27 cellular contexts compared by ENCODE assay signal in genomic region chr15:40296561-40297230, GRCh38. TPM values are rescaled to one million over a fixed set of nuclear protein-coding genes. Genes with fewer than 3 reads are reported as not detected.
DNase-seq lines count a peak whose midpoint lies in the region; ATAC-seq and TF ChIP-seq lines count a peak whose summit lies in the region.
"Had no signal": no experiment of that assay in that cellular context is flagged by ENCODE, and none has a peak within 500 bp of the region (broad histone marks: within the 10 kb centered on the region; RNA-seq: fewer than 3 reads in every experiment).

No MANE protein-coding gene starts in this region.

- no peaks in the 10 kb centered on the region for H3K9me2 ChIP-seq in PC-9 (ENCODE audit: insufficient read depth)

- no peak overlapping the region for H2AK5ac ChIP-seq in mesenchymal stem cell (ENCODE audit: low read length, severe bottlenecking)

- no peak for ATAC-seq in CD4-positive, CD25-positive, alpha-beta regulatory T cell (ENCODE audit: low read depth in 2 of 2)
- peak; percentile 4 for ATAC-seq in left ventricle myocardium superior
- no peak for ATAC-seq in GM18861 (IDR thresholded peaks at IDR 0.05; ENCODE audit: unreplicated experiment)
- no peak for ATAC-seq in GM21360 (IDR thresholded peaks at IDR 0.05; ENCODE audit: unreplicated experiment)
- ATAC-seq: GM12878 had no signal

- H3K79me1 ChIP-seq in mesenchymal stem cell (replicated peaks; ENCODE audit: low read length, poor library complexity, severe bottlenecking): no peaks in the 10 kb centered on the region

- H3K4me2 ChIP-seq in PC-9 (0 out of 2 replicates have a peak overlapping the region, but pooled peaks have one; percentile 16), mesenchymal stem cell (ENCODE audit: low read length, poor library complexity, severe bottlenecking) (no peak overlapping the region)

- no peak overlapping the region for H2BK15ac ChIP-seq in mesenchymal stem cell (ENCODE audit: low read depth, poor library complexity, severe bottlenecking)

- H3K9me3 ChIP-seq in CD4-positive, CD25-positive, alpha-beta regulatory T cell (ENCODE audit: control insufficient read depth in 2 of 2, low read length in 2 of 2): peaks cover 5% of the 10 kb centered on the region in 2 experiments
- no peaks in the 10 kb centered on the region for H3K9me3 ChIP-seq in PC-9 (ENCODE audit: insufficient read depth, low read depth)
- H3K9me3 ChIP-seq in mesenchymal stem cell (ENCODE audit: control insufficient read depth, low read length): peaks cover 11% of the 10 kb centered on the region
- H3K9me3 ChIP-seq: colonic mucosa, MG63, transverse colon had no signal

- intact Hi-C loops in PC-9 (cut with micrococcal nuclease; ENCODE audit: unreplicated experiment): no loop called here
- intact Hi-C loops in left ventricle myocardium superior (cut with micrococcal nuclease): no loop called here

- H2AFZ ChIP-seq in PC-9 (no peak overlapping the region), mesenchymal stem cell (ENCODE audit: low read depth, low read length) (no peak overlapping the region)

- no peaks in the 10 kb centered on the region for H3K27me3 ChIP-seq in CD4-positive, CD25-positive, alpha-beta regulatory T cell (ENCODE audit: control insufficient read depth, insufficient read depth, low read length)
- H3K27me3 ChIP-seq in PC-9 (ENCODE audit: insufficient read depth, low read depth) (no peaks in the 10 kb centered on the region), mesenchymal stem cell (ENCODE audit: control insufficient read depth in 1 of 2, insufficient read depth in 1 of 2, low read length in 2 of 2) (peaks cover 59 to 88% of the 10 kb centered on the region in 2 experiments)
- H3K27me3 ChIP-seq: colonic mucosa, MG63 had no signal

- H3K27ac Mint-ChIP-seq in CD4-positive, CD25-positive, alpha-beta regulatory T cell: peak overlapping the region in 2 of 3 donors; percentile 52 to 80
- H3K27ac Mint-ChIP-seq: activated naive CD8-positive, alpha-beta T cell treated with anti-CD3 and anti-CD28 coated beads for 36 hours; activated T-helper 1 cell treated with anti-CD3 and anti-CD28 coated beads, Interleukin-12 subunit alpha, Interleukin-12 subunit beta, Interleukin-2, Interleukin-4 antibody, amounts not matched to agents 30 ng/mL and 10 ng/mL and 1 ng/mL, durations not matched to agents 14 hours and 24 hours and 36 hours; CD4-positive, alpha-beta T cell; IgD-negative memory B cell; nephron progenitor cell; progenitor cell of endocrine pancreas had no signal

- H4K20me1 ChIP-seq in PC-9 (ENCODE audit: insufficient read depth): no peaks in the 10 kb centered on the region

- H2BK12ac ChIP-seq in mesenchymal stem cell (ENCODE audit: low read length in 2 of 2): no peak overlapping the region

- H3K14ac ChIP-seq in mesenchymal stem cell (ENCODE audit: low read length in 2 of 2): no peak overlapping the region

- H2BK5ac ChIP-seq in mesenchymal stem cell (ENCODE audit: low read depth, low read length, poor library complexity, severe bottlenecking): no peak overlapping the region

- no peak overlapping the region for H4K91ac ChIP-seq in mesenchymal stem cell (ENCODE audit: low read length)

- no peak overlapping the region for H3K4me3 ChIP-seq in CD4-positive, CD25-positive, alpha-beta regulatory T cell (ENCODE audit: low read depth, low read length)
- H3K4me3 ChIP-seq in PC-9 (no peak overlapping the region), mesenchymal stem cell (ENCODE audit: insufficient read depth in 1 of 2, low read depth in 1 of 2, low read length in 2 of 2) (no peak overlapping the region)
- H3K4me3 ChIP-seq: colonic mucosa, GM12878, MG63, transverse colon had no signal

- H3K9ac ChIP-seq in mesenchymal stem cell (ENCODE audit: low read length): no peak overlapping the region

- DNase-seq in CD4-positive, CD25-positive, alpha-beta regulatory T cell: no peak
- DNase-seq in PC-9 (no peak), left ventricle myocardium superior (no peak), mesenchymal stem cell (no peak)
- DNase-seq: activated naive CD8-positive, alpha-beta T cell treated with anti-CD3 and anti-CD28 coated beads for 36 hours; CD4-positive, alpha-beta T cell; colonic mucosa; GOT3; MG63; NCI-H146; NCI-H524; nephron progenitor cell; stimulated activated CD4-positive, alpha-beta T cell treated with anti-CD3 and anti-CD28 coated beads, Interleukin-2, amount 100 ng/mL, for 24 hours; stimulated activated naive CD4-positive, alpha-beta T cell treated with Interleukin-2 at 50 U/mL for 16 hours; T1000; transverse colon had no signal

- no peak overlapping the region for H3K27ac ChIP-seq in CD4-positive, CD25-positive, alpha-beta regulatory T cell (ENCODE audit: insufficient read depth, low read length, poor library complexity, severe bottlenecking)
- H3K27ac ChIP-seq in PC-9 (no peak overlapping the region), mesenchymal stem cell (ENCODE audit: low read length, poor library complexity, severe bottlenecking) (no peak overlapping the region)
- H3K27ac ChIP-seq: colonic mucosa, RWPE1, transverse colon had no signal

- H4K8ac ChIP-seq in mesenchymal stem cell (ENCODE audit: low read length): no peak overlapping the region

- H3F3A ChIP-seq in PC-9 (ENCODE audit: insufficient read depth, low read depth): no peaks in the 10 kb centered on the region

- peaks cover 49% of the 10 kb centered on the region for H3K36me3 Mint-ChIP-seq in CD4-positive, CD25-positive, alpha-beta regulatory T cell

- no peak overlapping the region for H3K18ac ChIP-seq in mesenchymal stem cell (ENCODE audit: low read depth in 1 of 2, low read length in 2 of 2)

- H3K23ac ChIP-seq in mesenchymal stem cell (ENCODE audit: low read length in 2 of 2): no peak overlapping the region

- no peak overlapping the region for H2BK120ac ChIP-seq in mesenchymal stem cell (ENCODE audit: low read depth, low read length)

- POLR2A ChIA-PET in PC-9 (lab: Charles Lee; ENCODE audit: unreplicated experiment): interaction anchor here (0.6 kb wide), 1 partner anchor 47 kb away, joined by 5 read pairs; no protein-coding TSS in a partner anchor

- H3K36me3 ChIP-seq in CD4-positive, CD25-positive, alpha-beta regulatory T cell (ENCODE audit: control insufficient read depth, insufficient read depth, low read length): peaks cover 74% of the 10 kb centered on the region
- H3K36me3 ChIP-seq in PC-9 (ENCODE audit: low read depth): no peaks in the 10 kb centered on the region
- no peaks in the 10 kb centered on the region for H3K36me3 ChIP-seq in mesenchymal stem cell (ENCODE audit: control insufficient read depth in 1 of 2, insufficient read depth in 2 of 2, low read depth in 1 of 2, low read length in 2 of 2)
- H3K36me3 ChIP-seq: colonic mucosa, MG63, transverse colon had no signal

- no peaks in the 10 kb centered on the region for H3K79me2 ChIP-seq in PC-9 (ENCODE audit: low read depth)

- H3K27me3 Mint-ChIP-seq in CD4-positive, CD25-positive, alpha-beta regulatory T cell: no peaks in the 10 kb centered on the region
- H3K27me3 Mint-ChIP-seq: activated naive CD8-positive, alpha-beta T cell treated with anti-CD3 and anti-CD28 coated beads for 36 hours; CD4-positive, alpha-beta T cell; IgD-negative memory B cell had no signal

- 71% methylated on average over 5 of the region's 5 CpGs for WGBS in mesenchymal stem cell

- no peak overlapping the region for H3K4ac ChIP-seq in mesenchymal stem cell (ENCODE audit: low read depth in 1 of 2, low read length in 2 of 2)

- no peak overlapping the region for H3K4me3 Mint-ChIP-seq in CD4-positive, CD25-positive, alpha-beta regulatory T cell
- H3K4me3 Mint-ChIP-seq: activated naive CD8-positive, alpha-beta T cell treated with anti-CD3 and anti-CD28 coated beads for 36 hours; activated T-helper 1 cell treated with anti-CD3 and anti-CD28 coated beads, Interleukin-12 subunit alpha, Interleukin-12 subunit beta, Interleukin-2, Interleukin-4 antibody, amounts not matched to agents 30 ng/mL and 10 ng/mL and 1 ng/mL, durations not matched to agents 14 hours and 24 hours and 36 hours; CD4-positive, alpha-beta T cell; nephron progenitor cell had no signal

- no TSS peak for BruUV-seq in PC-9 (replicated peaks; lab: Mats Ljungman, UMichigan)

- peaks cover 0 to 11% (median 0%) of the 10 kb centered on the region in 7 donors for H3K9me3 Mint-ChIP-seq in CD4-positive, CD25-positive, alpha-beta regulatory T cell
- H3K9me3 Mint-ChIP-seq: CD4-positive, alpha-beta T cell had no signal

- CTCF ChIA-PET in PC-9 (lab: Charles Lee): no interaction called here

- H3K4me1 ChIP-seq in CD4-positive, CD25-positive, alpha-beta regulatory T cell (ENCODE audit: control insufficient read depth, insufficient read depth, low read length, poor library complexity, severe bottlenecking): no peaks in the 10 kb centered on the region
- H3K4me1 ChIP-seq in PC-9 (replicated peaks; ENCODE audit: insufficient read depth) (no peaks in the 10 kb centered on the region), mesenchymal stem cell (ENCODE audit: control insufficient read depth, insufficient read depth, low read depth, low read length) (peaks cover 3% of the 10 kb centered on the region)
- H3K4me1 ChIP-seq: colonic mucosa had no signal

- TF ChIP-seq CTCF in PC-9 (conservative IDR thresholded peaks at IDR 0.05): no peak

- peaks cover 0 to 5% (median 4%) of the 10 kb centered on the region in 4 donors for H3K4me1 Mint-ChIP-seq in CD4-positive, CD25-positive, alpha-beta regulatory T cell
- H3K4me1 Mint-ChIP-seq: activated naive CD8-positive, alpha-beta T cell treated with anti-CD3 and anti-CD28 coated beads for 36 hours had no signal

RNA-seq across cellular contexts. Expression of gene PLCB2, which starts 11.0 kb away (rescaled TPM):
- total RNA-seq in CD4-positive, CD25-positive, alpha-beta regulatory T cell: 305 TPM
- 10 to 100 TPM; 17.3 to 24.6 (median 19.8) TPM for polyA plus RNA-seq in CD4-positive, CD25-positive, alpha-beta regulatory T cell
- 0.92 and 1.6 TPM in 2 replicates for total RNA-seq in PC-9 (2021)
- total RNA-seq in left ventricle myocardium superior: 7.5 TPM
- 14.0 TPM for polyA plus RNA-seq in mesenchymal stem cell (2013, experiment 1 of 2)
- polyA plus RNA-seq in mesenchymal stem cell (2013, experiment 2 of 2): 13.9 TPM

RNA-seq across cellular contexts. Expression of gene ANKRD63, which starts 13.8 kb away (rescaled TPM):
- total RNA-seq in CD4-positive, CD25-positive, alpha-beta regulatory T cell: 0.35 TPM
- not detected for polyA plus RNA-seq in CD4-positive, CD25-positive, alpha-beta regulatory T cell
- not detected in 2 replicates for total RNA-seq in PC-9 (2021)
- total RNA-seq in left ventricle myocardium superior: 1.0 TPM
- polyA plus RNA-seq in mesenchymal stem cell (2013, experiment 1 of 2): not detected
- polyA plus RNA-seq in mesenchymal stem cell (2013, experiment 2 of 2): not detected
- total RNA-seq: activated naive CD8-positive, alpha-beta T cell treated with anti-CD3 and anti-CD28 coated beads for 36 hours; activated T-helper 1 cell treated with anti-CD3 and anti-CD28 coated beads, Interleukin-12 subunit alpha, Interleukin-12 subunit beta, Interleukin-2, Interleukin-4 antibody, amounts not matched to agents 30 ng/mL and 10 ng/mL and 1 ng/mL, durations not matched to agents 14 hours and 24 hours and 36 hours; CD4-positive, alpha-beta T cell; colonic mucosa; fibroblast of lung; GM12878; progenitor cell of endocrine pancreas; skeletal muscle tissue; transverse colon had no signal
- polyA plus RNA-seq: AG04450, fibroblast of lung, GM12878, IgD-negative memory B cell had no signal

RNA-seq across cellular contexts. Expression of gene INAFM2, which starts 26.8 kb away (rescaled TPM):
- total RNA-seq in CD4-positive, CD25-positive, alpha-beta regulatory T cell: 10.0 TPM
- 1 to 10 TPM in 3 of 4 donors, under 1 TPM in 1; 0.67 to 2.2 (median 1.7) TPM for polyA plus RNA-seq in CD4-positive, CD25-positive, alpha-beta regulatory T cell
- total RNA-seq in PC-9 (2021): 2.4 and 3.1 TPM in 2 replicates
- total RNA-seq in left ventricle myocardium superior: 55.8 TPM
- 75.5 TPM for polyA plus RNA-seq in mesenchymal stem cell (2013, experiment 1 of 2)
- 80.9 TPM for polyA plus RNA-seq in mesenchymal stem cell (2013, experiment 2 of 2)

RNA-seq across cellular contexts. Expression of gene CCDC9B, which starts 44.0 kb away (rescaled TPM):
- total RNA-seq in CD4-positive, CD25-positive, alpha-beta regulatory T cell: 3.7 TPM
- polyA plus RNA-seq in CD4-positive, CD25-positive, alpha-beta regulatory T cell: under 1 TPM in 1 of 4 donors, not detected in 3; 0.10 TPM
- 141 and 168 TPM in 2 replicates for total RNA-seq in PC-9 (2021)
- total RNA-seq in left ventricle myocardium superior: 169 TPM
- polyA plus RNA-seq in mesenchymal stem cell (2013, experiment 1 of 2): 34.5 TPM
- 31.6 TPM for polyA plus RNA-seq in mesenchymal stem cell (2013, experiment 2 of 2)

RNA-seq across cellular contexts. Expression of gene PHGR1, which starts 54.1 kb away (rescaled TPM):
- total RNA-seq in CD4-positive, CD25-positive, alpha-beta regulatory T cell: not detected
- polyA plus RNA-seq in CD4-positive, CD25-positive, alpha-beta regulatory T cell: not detected
- total RNA-seq in PC-9 (2021) (not detected in 2 replicates), left ventricle myocardium superior (not detected)
- not detected for polyA plus RNA-seq in mesenchymal stem cell (2013, experiment 1 of 2)
- polyA plus RNA-seq in mesenchymal stem cell (2013, experiment 2 of 2): not detected
- total RNA-seq: activated naive CD8-positive, alpha-beta T cell treated with anti-CD3 and anti-CD28 coated beads for 36 hours; activated T-helper 1 cell treated with anti-CD3 and anti-CD28 coated beads, Interleukin-12 subunit alpha, Interleukin-12 subunit beta, Interleukin-2, Interleukin-4 antibody, amounts not matched to agents 30 ng/mL and 10 ng/mL and 1 ng/mL, durations not matched to agents 14 hours and 24 hours and 36 hours; CD4-positive, alpha-beta T cell; fibroblast of lung; glomerular endothelial cell; GM12878; skeletal muscle tissue had no signal
- polyA plus RNA-seq: AG04450, fibroblast of lung, GM12878, IgD-negative memory B cell had no signal

Comparison
In these comparisons a context has a peak if more than half of its experiments do, and no peak if none do; other contexts are left out.
1. RNA of gene PLCB2, which starts 11.0 kb away (total RNA-seq): 305 TPM in CD4-positive, CD25-positive, alpha-beta regulatory T cell (single experiment); 7.5 TPM in left ventricle myocardium superior (single experiment) and 0.92 to 1.6 TPM in PC-9; every median in the first group is over 10 times any median in the second.